17 cellular contexts compared by ENCODE assay signal in genomic region chr15:100461049-100461448, GRCh38.
A peak's percentile ranks its signal among the peaks of the same experiment; 100 is the strongest.
DNase-seq lines count a peak whose midpoint lies in the region; ATAC-seq and TF ChIP-seq lines count a peak whose summit lies in the region.
"Had no signal": no experiment of that assay in that cellular context is flagged by ENCODE, and none has a peak within 500 bp of the region (broad histone marks: within the 10 kb centered on the region; RNA-seq: fewer than 3 reads in every experiment).

No MANE protein-coding gene starts in this region.

- DNase-seq in GM12864 (ENCODE audit: low read depth), result peak; percentile 10
- DNase-seq in WTC11 (ENCODE audit: low spot score), result no peak
- no peak for DNase-seq in Peyer's patch
- DNase-seq in stimulated activated CD4-positive, alpha-beta T cell treated with anti-CD3 and anti-CD28 coated beads, Interleukin-1b, Interleukin-23, amount 100 ng/mL, for 48 hours, result no peak
- DNase-seq in amniotic stem cell (lab: John Stamatoyannopoulos, UW), result no peak
- DNase-seq: activated CD4-positive, alpha-beta memory T cell treated with anti-CD3 and anti-CD28 coated beads for 36 hours; Calu3; heart right ventricle; left cardiac atrium; mucosa of descending colon; NCI-H1105; NCI-H226; stimulated activated naive CD4-positive, alpha-beta T cell had no signal

- no peak overlapping the region for H3K27ac ChIP-seq in Peyer's patch
- H3K27ac ChIP-seq: heart right ventricle had no signal

- ATAC-seq in GM21529 (IDR thresholded peaks at IDR 0.05; ENCODE audit: unreplicated experiment) (peak; percentile 74), HG03103 (IDR thresholded peaks at IDR 0.05; ENCODE audit: low read depth, unreplicated experiment) (peak; percentile 70), WTC11 (peak; percentile 96), GM19035 (IDR thresholded peaks at IDR 0.05; ENCODE audit: unreplicated experiment) (no peak)
- ATAC-seq: heart right ventricle, left cardiac atrium, mucosa of descending colon had no signal

- TF ChIP-seq CTCF in GM12864 (IDR thresholded peaks at IDR 0.05; ENCODE audit: low read depth, low read length, missing control alignments) (no peak), WTC11 (IDR thresholded peaks at IDR 0.05) (no peak), Peyer's patch (IDR thresholded peaks at IDR 0.05) (no peak)

- no peaks in the 10 kb centered on the region for H3K36me3 ChIP-seq in Peyer's patch
- H3K36me3 ChIP-seq: heart right ventricle had no signal

- no peaks in the 10 kb centered on the region for H3K27me3 ChIP-seq in Peyer's patch
- H3K27me3 ChIP-seq: heart right ventricle had no signal

- peaks cover 5% of the 10 kb centered on the region; the same call in 1 of the 2 replicates for H3K27me3 Mint-ChIP-seq in WTC11 (ENCODE audit: low read depth)
- H3K27me3 Mint-ChIP-seq: IgD-negative memory B cell had no signal

- TF ChIP-seq POLR2A in Peyer's patch (IDR thresholded peaks at IDR 0.05), result no peak

- H3K4me3 ChIP-seq in GM12864 (ENCODE audit: low read depth, low read length) (no peak overlapping the region), Peyer's patch (no peak overlapping the region)
- H3K4me3 ChIP-seq: heart right ventricle, mucosa of descending colon had no signal

- H3K36me3 Mint-ChIP-seq in WTC11, result peaks cover 20% of the 10 kb centered on the region
- H3K36me3 Mint-ChIP-seq: activated CD4-positive, alpha-beta memory T cell treated with anti-CD3 and anti-CD28 coated beads for 36 hours had no signal

- peaks cover 28% of the 10 kb centered on the region for H3K4me1 Mint-ChIP-seq in WTC11

- H3K4me1 ChIP-seq in Peyer's patch, result no peaks in the 10 kb centered on the region
- H3K4me1 ChIP-seq: heart right ventricle had no signal

- no peaks in the 10 kb centered on the region for H3K9me3 ChIP-seq in Peyer's patch

- H3K4me3 Mint-ChIP-seq in WTC11, result no peak overlapping the region
- H3K4me3 Mint-ChIP-seq: activated CD4-positive, alpha-beta memory T cell treated with anti-CD3 and anti-CD28 coated beads for 36 hours had no signal

- POLR2A ChIA-PET in WTC11 (lab: Charles Lee), result no interaction called here

- CTCF ChIA-PET in WTC11 (lab: Charles Lee), result interaction anchor here (0.7 kb wide), 1 partner anchor 111 kb away, joined by 3 read pairs; no protein-coding TSS in a partner anchor

- H3K27ac Mint-ChIP-seq in WTC11, result no peak overlapping the region
- H3K27ac Mint-ChIP-seq: activated CD4-positive, alpha-beta memory T cell treated with anti-CD3 and anti-CD28 coated beads for 36 hours; IgD-negative memory B cell had no signal

- H3K9me3 Mint-ChIP-seq in WTC11, result peaks cover 35% of the 10 kb centered on the region
- H3K9me3 Mint-ChIP-seq: activated CD4-positive, alpha-beta memory T cell treated with anti-CD3 and anti-CD28 coated beads for 36 hours had no signal

TF ChIP-seq in WTC11, 78 proteins besides CTCF, POLR2A, EP300 and RAD21:
- no peak for TF ChIP-seq GABPB1 (CRISPR knock-in tag; IDR thresholded peaks at IDR 0.05)
